In genomic region chr10:14200645-14201534, GRCh38 we compare ENCODE assay signal across 10 cellular contexts.
A peak's percentile ranks its signal among the peaks of the same experiment; 100 is the strongest.
DNase-seq lines count a peak whose midpoint lies in the region; ATAC-seq and TF ChIP-seq lines count a peak whose summit lies in the region.
"Had no signal": no experiment of that assay in that cellular context is flagged by ENCODE, and none has a peak within 500 bp of the region (broad histone marks: within the 10 kb centered on the region; RNA-seq: fewer than 3 reads in every experiment).

No MANE protein-coding gene starts in this region.

- H3K27me3 Mint-ChIP-seq in T-helper 2 cell treated with Interferon-gamma antibody and Interleukin-4, amounts not matched to agents 5 μg/mL and 100 μg/mL, for 36 hours (ENCODE audit: low read depth): peaks cover 7% of the 10 kb centered on the region

- H3K9me3 ChIP-seq in A673 (ENCODE audit: low read depth, low read length, poor library complexity, severe bottlenecking): no peaks in the 10 kb centered on the region

- TF ChIP-seq CTCF in A673 (conservative IDR thresholded peaks at IDR 0.05; ENCODE audit: low read depth, low read length): peak; percentile 55
- peak; percentile 43 for TF ChIP-seq CTCF in foreskin keratinocyte (conservative IDR thresholded peaks at IDR 0.05)

- H3K36me3 Mint-ChIP-seq in T-helper 2 cell treated with Interferon-gamma antibody and Interleukin-4, amounts not matched to agents 5 μg/mL and 100 μg/mL, for 36 hours (ENCODE audit: low read depth): no peaks in the 10 kb centered on the region

- H3K4me3 ChIP-seq in A673 (ENCODE audit: low read depth, low read length, poor library complexity, severe bottlenecking): no peak overlapping the region

- no peaks in the 10 kb centered on the region for H3K9me3 Mint-ChIP-seq in T-helper 2 cell treated with Interferon-gamma antibody and Interleukin-4, amounts not matched to agents 5 μg/mL and 100 μg/mL, for 36 hours
- H3K9me3 Mint-ChIP-seq: effector memory CD8-positive, alpha-beta T cell had no signal

- POLR2A ChIA-PET in A673 (lab: Charles Lee; ENCODE audit: low non-redundant PET): no interaction called here

- no peak overlapping the region for H3K27ac ChIP-seq in A673 (ENCODE audit: low read depth, low read length, poor library complexity, severe bottlenecking)
- H3K27ac ChIP-seq in foreskin keratinocyte: no peak overlapping the region

- intact Hi-C loops in A673 (cut with micrococcal nuclease; ENCODE audit: unreplicated experiment): no loop called here

- H3K4me3 Mint-ChIP-seq in T-helper 2 cell treated with Interferon-gamma antibody and Interleukin-4, amounts not matched to agents 5 μg/mL and 100 μg/mL, for 36 hours: no peak overlapping the region
- H3K4me3 Mint-ChIP-seq: effector memory CD8-positive, alpha-beta T cell had no signal

- H3K27ac Mint-ChIP-seq in T-helper 2 cell treated with Interferon-gamma antibody and Interleukin-4, amounts not matched to agents 5 μg/mL and 100 μg/mL, for 36 hours: no peak overlapping the region
- H3K27ac Mint-ChIP-seq: effector memory CD8-positive, alpha-beta T cell had no signal

- H3K4me1 ChIP-seq in A673 (ENCODE audit: insufficient read depth, low read length, poor library complexity, severe bottlenecking) (no peaks in the 10 kb centered on the region), foreskin keratinocyte (no peaks in the 10 kb centered on the region)

- no peak for ATAC-seq in foreskin keratinocyte
- ATAC-seq: effector memory CD8-positive, alpha-beta T cell had no signal

- no peaks in the 10 kb centered on the region for H3K36me3 ChIP-seq in A673 (ENCODE audit: insufficient read depth, low read length, poor library complexity, severe bottlenecking)

- no peaks in the 10 kb centered on the region for H3K27me3 ChIP-seq in A673 (replicated peaks; ENCODE audit: insufficient read depth, low read depth, low read length, poor library complexity)
- H3K27me3 ChIP-seq in foreskin keratinocyte: peaks cover 5% of the 10 kb centered on the region

- CTCF ChIA-PET in A673 (lab: Charles Lee): interaction anchor here (0.6 to 1.4 kb wide), 2 partner anchors 278 to 523 kb away, joined by 3 read pairs; no protein-coding TSS in a partner anchor

- BruUV-seq in A673 (replicated peaks; lab: Mats Ljungman, UMichigan): no TSS peak

- DNase-seq in A673 (ENCODE audit: low spot score) (peak; percentile 27), ELF-1 (ENCODE audit: low read depth, low spot score) (peak; percentile 84), SHP77 (lab: John Stamatoyannopoulos, UW) (peak; percentile 4 to 20), foreskin keratinocyte (no peak), AML-193 (lab: John Stamatoyannopoulos, UW) (no peak), DMS79 treated with DMSO at 0.1 percent for 48 hours (lab: John Stamatoyannopoulos, UW) (no peak), inferior parietal cortex (ENCODE audit: extremely low spot score) (no peak)
- DNase-seq in T-helper 2 cell treated with Interferon-gamma antibody and Interleukin-4, amounts not matched to agents 5 μg/mL and 100 μg/mL, for 36 hours (ENCODE audit: low spot score): no peak
- DNase-seq: effector memory CD8-positive, alpha-beta T cell; NCI-H2029 treated with DMSO at 0.1 percent for 48 hours had no signal

- no peaks in the 10 kb centered on the region for H3K4me1 Mint-ChIP-seq in T-helper 2 cell treated with Interferon-gamma antibody and Interleukin-4, amounts not matched to agents 5 μg/mL and 100 μg/mL, for 36 hours (ENCODE audit: low read depth)

Comparison
In these comparisons a context has a peak if more than half of its experiments do, and no peak if none do; other contexts are left out.
1. DNase-seq: peak in A673 (single experiment), ELF-1 (single experiment) and SHP77 (2 of 2); none in foreskin keratinocyte (0 of 2), AML-193 (0 of 2), T-helper 2 cell treated with Interferon-gamma antibody and Interleukin-4, amounts not matched to agents 5 μg/mL and 100 μg/mL, for 36 hours (single experiment), DMS79 treated with DMSO at 0.1 percent for 48 hours (single experiment) and inferior parietal cortex (single experiment).